7 cellular contexts compared by ENCODE assay signal in genomic region chr16:47697826-47698225, GRCh38.
"Had no signal": no experiment of that assay in that cellular context is flagged by ENCODE, and none has a peak within 500 bp of the region (broad histone marks: within the 10 kb centered on the region; RNA-seq: fewer than 3 reads in every experiment).

No MANE protein-coding gene starts in this region.

- FAIRE-seq: HTR-8/SVneo, K562 had no signal

- H3K4me3 ChIP-seq: K562 had no signal

- H3K4me2 ChIP-seq: KMS-11 had no signal

- ATAC-seq: K562 had no signal

- H3K27ac ChIP-seq: HL-60, KMS-11 had no signal

- DNase-seq: IMR-90, KBM-7, KG1 had no signal

- H3K9ac ChIP-seq: KMS-11 had no signal
